8 cellular contexts compared by ENCODE assay signal in the genomic region with DNA sequence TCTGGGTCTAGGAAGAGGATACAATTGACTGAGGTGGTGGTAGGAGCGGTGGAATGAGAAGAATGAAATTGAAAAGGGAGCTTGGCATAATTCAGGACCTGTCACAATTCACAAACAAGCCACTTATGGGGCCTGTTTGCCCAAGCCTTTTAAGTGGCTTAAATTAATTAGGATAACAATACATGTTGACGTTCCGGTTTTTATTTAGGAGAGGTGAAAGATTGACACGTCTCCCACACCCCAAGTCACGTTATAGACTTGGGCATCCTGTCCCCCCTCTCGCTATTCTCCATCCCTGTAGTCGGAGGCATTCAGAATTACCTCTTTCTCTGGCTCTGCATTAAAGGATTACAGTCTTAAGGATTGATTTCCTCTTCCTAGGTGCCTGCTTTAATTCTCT. TPM values are rescaled to one million over a fixed set of nuclear protein-coding genes. Genes with fewer than 3 reads are reported as not detected.
A peak's percentile ranks its signal among the peaks of the same experiment; 100 is the strongest.
DNase-seq lines count a peak whose midpoint lies in the region; ATAC-seq and TF ChIP-seq lines count a peak whose summit lies in the region.

No MANE protein-coding gene starts in this region.

- DNase-seq in left ventricle myocardium inferior (no peak), Right ventricle myocardium inferior (ENCODE audit: missing footprints) (no peak), ascending aorta (ENCODE audit: low spot score in 2 of 2) (no peak), uterus (no peak), SK-N-DZ (ENCODE audit: low spot score) (no peak), HPDE6-E6E7 (ENCODE audit: extremely low spot score) (no peak)
- no peak for DNase-seq in effector CD8-positive, alpha-beta T cell (lab: John Stamatoyannopoulos, UW)

- H3K27ac ChIP-seq in left ventricle myocardium inferior (replicated peaks) (peak overlapping the region; percentile 79), ascending aorta (peak overlapping the region; percentile 45 to 56), mesodermal cell (ENCODE audit: low read depth, low read length, severe bottlenecking) (no peak overlapping the region), uterus (peak overlapping the region; percentile 56 to 73)

- H3K9me3 ChIP-seq in left ventricle myocardium inferior (replicated peaks) (no peaks in the 10 kb centered on the region), ascending aorta (no peaks in the 10 kb centered on the region), mesodermal cell (ENCODE audit: control insufficient read depth, low read length) (no peaks in the 10 kb centered on the region), uterus (no peaks in the 10 kb centered on the region)

- TF ChIP-seq CTCF in left ventricle myocardium inferior (IDR thresholded peaks at IDR 0.05; ENCODE audit: borderline replicate concordance): no peak
- no peak for TF ChIP-seq CTCF in ascending aorta (IDR thresholded peaks at IDR 0.05)
- no peak for TF ChIP-seq CTCF in uterus (IDR thresholded peaks at IDR 0.05)

- ATAC-seq in Right ventricle myocardium inferior: no peak

- intact Hi-C loops in left ventricle myocardium inferior (cut with micrococcal nuclease) (no loop called here), Right ventricle myocardium inferior (cut with DNase I) (no loop called here), ascending aorta (cut with DNase I) (no loop called here), uterus (cut with DNase I; ENCODE audit: low total_unique reads) (no loop called here)

- no peak for TF ChIP-seq POLR2A in uterus (IDR thresholded peaks at IDR 0.05)

- 65 to 70% methylated on average over 2 to 3 of the region's 7 CpGs for WGBS in mesodermal cell (ENCODE audit: insufficient coverage in 2 of 2), 2 experiments

- H3K27me3 ChIP-seq in left ventricle myocardium inferior (ENCODE audit: low read depth) (no peaks in the 10 kb centered on the region), ascending aorta (no peaks in the 10 kb centered on the region), uterus (no peaks in the 10 kb centered on the region)

- H3K4me3 ChIP-seq in left ventricle myocardium inferior (peak overlapping the region; percentile 84), ascending aorta (peak overlapping the region in 1 of 2 donors; percentile 87), mesodermal cell (ENCODE audit: extremely low read depth, insufficient read depth, low read length, poor library complexity, severe bottlenecking) (peak overlapping the region; percentile 85), uterus (no peak overlapping the region)

- H3K36me3 ChIP-seq in left ventricle myocardium inferior: peaks cover 20% of the 10 kb centered on the region
- peaks cover 16 to 18% of the 10 kb centered on the region in 2 donors for H3K36me3 ChIP-seq in ascending aorta
- H3K36me3 ChIP-seq in mesodermal cell (ENCODE audit: control insufficient read depth, insufficient read depth, low read length): peaks cover 20% of the 10 kb centered on the region
- H3K36me3 ChIP-seq in uterus: no peaks in the 10 kb centered on the region

- peaks cover 39% of the 10 kb centered on the region for H3K4me1 ChIP-seq in left ventricle myocardium inferior
- H3K4me1 ChIP-seq in ascending aorta: peaks cover 8 to 27% of the 10 kb centered on the region in 2 donors
- peaks cover 10% of the 10 kb centered on the region for H3K4me1 ChIP-seq in mesodermal cell (ENCODE audit: control insufficient read depth, insufficient read depth, low read length, poor library complexity, severe bottlenecking)
- H3K4me1 ChIP-seq in uterus: no peaks in the 10 kb centered on the region

RNA-seq across cellular contexts. Expression of a gene that starts 1.0 kb away (rescaled TPM):
- total RNA-seq in left ventricle myocardium inferior (201 TPM), Right ventricle myocardium inferior (186 TPM), ascending aorta (258 TPM), uterus (100 to 1,000 TPM; 121 to 219 (median 152) TPM)
- polyA plus RNA-seq in mesodermal cell (2013, experiment 1 of 2): 98.6 TPM
- 82.9 TPM for polyA plus RNA-seq in mesodermal cell (2013, experiment 2 of 2)
- 51.8 and 62.2 TPM in 2 replicates for polyA plus RNA-seq in SK-N-DZ (2014; cell fraction: cytosol; rRNA removed)
- polyA plus RNA-seq in SK-N-DZ (2014; cell fraction: nucleus; rRNA removed): 236 and 252 TPM in 2 replicates

RNA-seq across cellular contexts. Expression of a gene that starts 23.6 kb away (rescaled TPM):
- total RNA-seq in left ventricle myocardium inferior (2.1 TPM), Right ventricle myocardium inferior (1.7 TPM), ascending aorta (not detected), uterus (not detected)
- not detected for polyA plus RNA-seq in mesodermal cell (2013, experiment 1 of 2)
- not detected for polyA plus RNA-seq in mesodermal cell (2013, experiment 2 of 2)
- polyA plus RNA-seq in SK-N-DZ (2014; cell fraction: cytosol; rRNA removed): not detected in 2 replicates
- polyA plus RNA-seq in SK-N-DZ (2014; cell fraction: nucleus; rRNA removed): not detected in 2 replicates

RNA-seq across cellular contexts. Expression of a gene that starts 52.3 kb away (rescaled TPM):
- total RNA-seq in left ventricle myocardium inferior (534 TPM), Right ventricle myocardium inferior (600 TPM), ascending aorta (284 TPM), uterus (100 to 1,000 TPM in 2 of 4 donors, 10 to 100 TPM in 2; 68.9 to 215 (median 133) TPM)
- polyA plus RNA-seq in mesodermal cell (2013, experiment 1 of 2): 503 TPM
- polyA plus RNA-seq in mesodermal cell (2013, experiment 2 of 2): 412 TPM
- polyA plus RNA-seq in SK-N-DZ (2014; cell fraction: cytosol; rRNA removed): 1,037 and 1,180 TPM in 2 replicates
- 519 and 626 TPM in 2 replicates for polyA plus RNA-seq in SK-N-DZ (2014; cell fraction: nucleus; rRNA removed)

Comparison
In these comparisons a context has a peak if more than half of its experiments do, and no peak if none do; other contexts are left out.
1. H3K4me3 ChIP-seq: peak in left ventricle myocardium inferior (single experiment) and mesodermal cell (single experiment); none in uterus (0 of 2).